8 cellular contexts compared by ENCODE assay signal in genomic region chr6:8017276-8017701, GRCh38. TPM values are rescaled to one million over a fixed set of nuclear protein-coding genes. Genes with fewer than 3 reads are reported as not detected.
DNase-seq lines count a peak whose midpoint lies in the region; ATAC-seq and FAIRE-seq lines count a peak whose summit lies in the region.

No MANE protein-coding gene starts in this region.

- DNase-seq in GM18507 (ENCODE audit: extremely low spot score, insufficient read length, low read depth), result no peak
- peak; percentile 52 for DNase-seq in left kidney (ENCODE audit: low read depth, low spot score)
- no peak for DNase-seq in sciatic nerve (ENCODE audit: low spot score)
- DNase-seq in NCI-H1436 (lab: John Stamatoyannopoulos, UW), result no peak
- no peak for DNase-seq in effector CD8-positive, alpha-beta T cell (lab: John Stamatoyannopoulos, UW)

- ATAC-seq in GM21423 (IDR thresholded peaks at IDR 0.05; ENCODE audit: unreplicated experiment) (peak; percentile 76), HG03558 (IDR thresholded peaks at IDR 0.05; ENCODE audit: extremely low read depth, unreplicated experiment) (peak; percentile 73), sciatic nerve (no peak), GM19463 (IDR thresholded peaks at IDR 0.05; ENCODE audit: unreplicated experiment) (no peak)

- intact Hi-C loops in sciatic nerve (cut with DNase I), result no loop called here

- FAIRE-seq in GM18507 (lab: Jason Lieb, UNC), result peak; percentile 83

RNA-seq across cellular contexts. Expression of gene BLOC1S5, which starts 46.9 kb away (rescaled TPM):
- total RNA-seq in sciatic nerve, result 17.8 TPM

Comparison
In these comparisons a context has a peak if more than half of its experiments do, and no peak if none do; other contexts are left out.
1. ATAC-seq: peak in GM21423 (single experiment) and HG03558 (single experiment); none in sciatic nerve (single experiment) and GM19463 (single experiment).